Comparison of ENCODE assay signal across 8 cellular contexts in the genomic region with DNA sequence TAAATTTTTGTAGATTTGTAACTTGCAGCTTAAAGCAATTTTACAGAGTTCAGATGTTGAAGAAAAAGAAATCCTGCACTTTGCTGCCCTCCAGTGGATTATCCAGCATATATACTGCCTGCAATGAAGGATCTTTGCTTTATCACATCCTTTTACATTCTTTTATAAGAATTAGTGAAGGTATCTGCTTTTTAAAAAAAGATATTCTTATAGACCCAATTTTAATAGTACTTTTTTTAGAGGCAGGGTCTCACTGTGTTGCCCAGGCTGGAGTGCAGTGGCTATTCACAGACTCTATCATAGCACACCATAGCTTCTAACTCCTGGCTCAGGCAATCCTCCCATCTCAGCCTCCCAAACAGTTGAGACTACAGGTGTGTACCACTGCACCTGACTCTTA.
DNase-seq lines count a peak whose midpoint lies in the region; ATAC-seq and TF ChIP-seq lines count a peak whose summit lies in the region.

No MANE protein-coding gene starts in this region.

- no peak overlapping the region for H3K27ac ChIP-seq in RWPE1

- TF ChIP-seq CTCF in AG04449 (IDR thresholded peaks at IDR 0.05; ENCODE audit: insufficient read depth, low read length, missing control alignments) (peak; percentile 55), RWPE1 (conservative IDR thresholded peaks at IDR 0.05; ENCODE audit: low read depth) (peak; percentile 80)

- no peaks in the 10 kb centered on the region for H3K27me3 Mint-ChIP-seq in naive B cell

- CTCF ChIA-PET in AG04449 (lab: Yijun Ruan, JAX) (interaction anchor here (0.6 to 3.5 kb wide), 20 partner anchors 9 to 432 kb away, joined by 3 to 19 read pairs (median 6); a partner anchor contains a TSS), RWPE1 (lab: Yijun Ruan, JAX) (interaction anchor here (0.5 to 1.6 kb wide), 12 partner anchors 10 to 1190 kb away, joined by 3 to 5 read pairs (median 3); a partner anchor contains a TSS)

- DNase-seq in AG04449 (ENCODE audit: low read depth, low spot score) (no peak), Daoy (ENCODE audit: low read depth) (peak; percentile 5), RWPE1 (ENCODE audit: low spot score) (peak; percentile 36), dermis microvascular lymphatic vessel endothelial cell (ENCODE audit: low read depth in 2 of 2) (peak; percentile 21 to 53), naive B cell (peak; percentile 5), HK-2 (ENCODE audit: unreplicated experiment) (no peak)

- POLR2A ChIA-PET in AG04449 (lab: Yijun Ruan, JAX), result no interaction called here
- POLR2A ChIA-PET in RWPE1 (lab: Yijun Ruan, JAX; ENCODE audit: low non-redundant PET), result no interaction called here

- H3K4me3 Mint-ChIP-seq in naive B cell, result no peak overlapping the region

- no peak overlapping the region for H3K27ac Mint-ChIP-seq in naive B cell

- peak; percentile 57 for ATAC-seq in HG03342 (IDR thresholded peaks at IDR 0.05; ENCODE audit: unreplicated experiment)
- ATAC-seq in naive B cell (ENCODE audit: low read depth in 2 of 2), result no peak
- no peak for ATAC-seq in GM21576 (IDR thresholded peaks at IDR 0.05; ENCODE audit: unreplicated experiment)

- H3K9me3 Mint-ChIP-seq in naive B cell, result no peaks in the 10 kb centered on the region

- H3K4me1 Mint-ChIP-seq in naive B cell, result no peaks in the 10 kb centered on the region

- no peak overlapping the region for H3K4me3 ChIP-seq in AG04449 (ENCODE audit: low read depth, low read length)

- peaks cover 0 to 13% of the 10 kb centered on the region in 2 donors for H3K36me3 Mint-ChIP-seq in naive B cell

Comparison
In these comparisons a context has a peak if more than half of its experiments do, and no peak if none do; other contexts are left out.
1. DNase-seq: peak in Daoy (single experiment), RWPE1 (single experiment), dermis microvascular lymphatic vessel endothelial cell (2 of 2) and naive B cell (single experiment); none in AG04449 (single experiment) and HK-2 (single experiment).